In the genomic region with DNA sequence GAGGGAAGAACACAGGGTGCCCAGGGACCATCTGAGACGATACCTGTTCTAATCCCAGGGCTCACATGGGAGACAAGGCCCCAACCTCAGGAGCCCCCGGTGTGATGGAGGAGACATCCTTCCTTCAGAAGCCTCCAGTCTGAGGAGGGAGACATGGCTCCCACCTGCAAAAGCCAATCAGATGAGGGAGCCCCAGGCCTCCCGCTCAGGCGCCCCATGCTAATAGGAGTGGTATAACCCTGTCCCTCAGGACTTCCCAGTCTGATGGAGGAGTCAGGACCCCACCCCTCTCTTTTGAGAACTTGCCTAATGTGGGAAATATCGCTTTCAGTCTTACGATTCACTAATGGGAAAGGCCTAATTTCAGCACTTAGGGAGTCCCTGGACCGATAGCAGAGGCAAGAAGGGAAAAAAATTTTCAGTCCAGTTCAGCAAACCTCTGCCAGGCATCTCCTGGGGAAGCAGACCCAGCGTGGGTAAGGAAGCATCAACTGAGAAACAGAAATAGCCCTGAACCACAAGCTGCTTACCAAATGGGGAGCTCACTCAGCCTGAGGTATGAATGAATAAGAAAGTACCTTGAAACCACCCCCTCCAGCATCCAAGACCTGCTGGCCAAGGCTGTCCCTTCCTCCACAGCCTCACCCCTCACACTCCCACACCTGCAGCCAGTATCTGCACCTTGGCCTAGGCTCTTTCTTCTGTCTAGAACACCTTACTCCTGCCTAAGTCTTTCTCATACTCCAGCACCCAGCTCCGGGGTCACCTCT, we compare ENCODE assay signal across 9 cellular contexts. TPM values are rescaled to one million over a fixed set of nuclear protein-coding genes. Genes with fewer than 3 reads are reported as not detected.
DNase-seq lines count a peak whose midpoint lies in the region; ATAC-seq and TF ChIP-seq lines count a peak whose summit lies in the region.
"Had no signal": no experiment of that assay in that cellular context is flagged by ENCODE, and none has a peak within 500 bp of the region (broad histone marks: within the 10 kb centered on the region; RNA-seq: fewer than 3 reads in every experiment).

No MANE protein-coding gene starts in this region.

- no peak overlapping the region; the same call in 1 of the 2 replicates for H3K27ac ChIP-seq in HUES6 (ENCODE audit: low read depth, low read length)
- peak overlapping the region in 1 of 2 donors; percentile 56 for H3K27ac ChIP-seq in coronary artery
- peak overlapping the region; percentile 68 to 92 for H3K27ac ChIP-seq in prostate gland

- CTCF ChIA-PET in Caco-2 (lab: Charles Lee), result no interaction called here

- intact Hi-C loops in Caco-2 (cut with micrococcal nuclease; ENCODE audit: unreplicated experiment), result no loop called here
- intact Hi-C loops in prostate gland (cut with DNase I), result no loop called here
- intact Hi-C loops in lower leg skin (cut with DNase I; ENCODE audit: low total_unique reads), result no loop called here

- peak overlapping the region; percentile 7 for H3K9ac ChIP-seq in HUES6 (ENCODE audit: low read length)

- H3K27me3 Mint-ChIP-seq in Caco-2 (ENCODE audit: insufficient read depth, unreplicated experiment), result no peaks in the 10 kb centered on the region

- BruUV-seq in Caco-2 (replicated peaks; lab: Mats Ljungman, UMichigan), result no TSS peak

- peaks cover 24% of the 10 kb centered on the region for H3K36me3 Mint-ChIP-seq in Caco-2 (ENCODE audit: insufficient read depth, unreplicated experiment)

- ATAC-seq in HG03135 (IDR thresholded peaks at IDR 0.05; ENCODE audit: unreplicated experiment), result no peak
- no peak for ATAC-seq in SK-N-SH treated with all-trans-retinoic acid at 6 μM for 48 hours

- H3K36me3 ChIP-seq in Caco-2 (ENCODE audit: control insufficient read depth, insufficient read depth, low read length) (peaks cover 3% of the 10 kb centered on the region), HUES6 (ENCODE audit: control insufficient read depth, insufficient read depth, low read length) (peaks cover 40% of the 10 kb centered on the region; the same call in 1 of the 2 replicates), prostate gland (no peaks in the 10 kb centered on the region)

- DNase-seq in Caco-2 (no peak), coronary artery (ENCODE audit: low spot score) (peak; percentile 64), prostate gland (ENCODE audit: low spot score) (no peak), NCI-H1417 treated with DMSO at 0.1 percent for 48 hours (lab: John Stamatoyannopoulos, UW) (no peak), lower leg skin (ENCODE audit: low spot score in 2 of 2) (no peak)
- DNase-seq: KBM-7 had no signal

- H3K4me1 Mint-ChIP-seq in Caco-2 (ENCODE audit: low read depth, unreplicated experiment), result peaks cover 59% of the 10 kb centered on the region

- H3K4me3 ChIP-seq in Caco-2 (ENCODE audit: low read depth, low read length), result no peak overlapping the region
- H3K4me3 ChIP-seq in HUES6 (ENCODE audit: low read depth, low read length), result no peak overlapping the region
- H3K4me3 ChIP-seq in coronary artery, result no peak overlapping the region
- H3K4me3 ChIP-seq in prostate gland, result no peak overlapping the region
- H3K4me3 ChIP-seq in lower leg skin (ENCODE audit: low read depth, poor library complexity, severe bottlenecking), result no peak overlapping the region

- TF ChIP-seq POLR2A in prostate gland (IDR thresholded peaks at IDR 0.05) (no peak), lower leg skin (IDR thresholded peaks at IDR 0.05) (no peak)

- H3K9me3 Mint-ChIP-seq in Caco-2 (ENCODE audit: unreplicated experiment), result no peaks in the 10 kb centered on the region

- no peak overlapping the region for H3K4me3 Mint-ChIP-seq in Caco-2 (ENCODE audit: unreplicated experiment)

- no peaks in the 10 kb centered on the region for H3K27me3 ChIP-seq in Caco-2 (replicated peaks; ENCODE audit: control insufficient read depth, insufficient read depth, low read length)
- H3K27me3 ChIP-seq in HUES6 (ENCODE audit: control insufficient read depth, insufficient read depth, low read length), result no peaks in the 10 kb centered on the region
- no peaks in the 10 kb centered on the region for H3K27me3 ChIP-seq in prostate gland (replicated peaks; ENCODE audit: insufficient read depth)

- H3K4me1 ChIP-seq in Caco-2, result peaks cover 79% of the 10 kb centered on the region
- peaks cover 94% of the 10 kb centered on the region for H3K4me1 ChIP-seq in HUES6 (ENCODE audit: control insufficient read depth, insufficient read depth, low read length)
- peaks cover 71% of the 10 kb centered on the region for H3K4me1 ChIP-seq in prostate gland (replicated peaks)

- POLR2A ChIA-PET in Caco-2 (lab: Charles Lee), result interaction anchor here (0.5 kb wide), 1 partner anchor 35 kb away, joined by 3 read pairs; no protein-coding TSS in a partner anchor

- no peaks in the 10 kb centered on the region for H3K9me3 ChIP-seq in Caco-2
- no peaks in the 10 kb centered on the region for H3K9me3 ChIP-seq in HUES6 (ENCODE audit: control insufficient read depth, insufficient read depth, low read depth, low read length)
- H3K9me3 ChIP-seq in prostate gland, result no peaks in the 10 kb centered on the region

- TF ChIP-seq CTCF in Caco-2 (IDR thresholded peaks at IDR 0.05; ENCODE audit: insufficient read depth in 1 of 2, low read depth in 1 of 2, low read length in 1 of 2, severe bottlenecking in 1 of 2, unreplicated experiment in 1 of 2) (no peak), coronary artery (IDR thresholded peaks at IDR 0.05) (no peak), prostate gland (IDR thresholded peaks at IDR 0.05) (no peak), lower leg skin (IDR thresholded peaks at IDR 0.05) (no peak)

- peak overlapping the region; percentile 75 for H3K27ac Mint-ChIP-seq in Caco-2 (ENCODE audit: unreplicated experiment)

- 80% methylated on average over 9 of the region's 9 CpGs for WGBS in prostate gland
- WGBS in lower leg skin, 2 donors, result 74 to 77% methylated on average over 8 to 9 of the region's 9 CpGs

TF ChIP-seq in SK-N-SH treated with all-trans-retinoic acid at 6 μM for 48 hours, 23 proteins besides CTCF, POLR2A, EP300 and RAD21:
- TF ChIP-seq ZNF70 (CRISPR knock-in tag; IDR thresholded peaks at IDR 0.05) (no peak), RARB (CRISPR knock-in tag; IDR thresholded peaks at IDR 0.05) (no peak), TOX (CRISPR knock-in tag; IDR thresholded peaks at IDR 0.05; ENCODE audit: borderline replicate concordance) (no peak), PPARA (CRISPR knock-in tag; IDR thresholded peaks at IDR 0.05; ENCODE audit: borderline replicate concordance) (no peak)
- TF ChIP-seq, protein P1, sequence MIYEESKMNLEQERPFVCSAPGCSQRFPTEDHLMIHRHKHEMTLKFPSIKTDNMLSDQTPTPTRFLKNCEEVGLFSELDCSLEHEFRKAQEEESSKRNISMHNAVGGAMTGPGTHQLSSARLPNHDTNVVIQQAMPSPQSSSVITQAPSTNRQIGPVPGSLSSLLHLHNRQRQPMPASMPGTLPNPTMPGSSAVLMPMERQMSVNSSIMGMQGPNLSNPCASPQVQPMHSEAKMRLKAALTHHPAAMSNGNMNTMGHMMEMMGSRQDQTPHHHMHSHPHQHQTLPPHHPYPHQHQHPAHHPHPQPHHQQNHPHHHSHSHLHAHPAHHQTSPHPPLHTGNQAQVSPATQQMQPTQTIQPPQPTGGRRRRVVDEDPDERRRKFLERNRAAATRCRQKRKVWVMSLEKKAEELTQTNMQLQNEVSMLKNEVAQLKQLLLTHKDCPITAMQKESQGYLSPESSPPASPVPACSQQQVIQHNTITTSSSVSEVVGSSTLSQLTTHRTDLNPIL (CRISPR knock-in tag; IDR thresholded peaks at IDR 0.05; ENCODE audit: low read depth), result no peak
- TF ChIP-seq, protein P2, sequence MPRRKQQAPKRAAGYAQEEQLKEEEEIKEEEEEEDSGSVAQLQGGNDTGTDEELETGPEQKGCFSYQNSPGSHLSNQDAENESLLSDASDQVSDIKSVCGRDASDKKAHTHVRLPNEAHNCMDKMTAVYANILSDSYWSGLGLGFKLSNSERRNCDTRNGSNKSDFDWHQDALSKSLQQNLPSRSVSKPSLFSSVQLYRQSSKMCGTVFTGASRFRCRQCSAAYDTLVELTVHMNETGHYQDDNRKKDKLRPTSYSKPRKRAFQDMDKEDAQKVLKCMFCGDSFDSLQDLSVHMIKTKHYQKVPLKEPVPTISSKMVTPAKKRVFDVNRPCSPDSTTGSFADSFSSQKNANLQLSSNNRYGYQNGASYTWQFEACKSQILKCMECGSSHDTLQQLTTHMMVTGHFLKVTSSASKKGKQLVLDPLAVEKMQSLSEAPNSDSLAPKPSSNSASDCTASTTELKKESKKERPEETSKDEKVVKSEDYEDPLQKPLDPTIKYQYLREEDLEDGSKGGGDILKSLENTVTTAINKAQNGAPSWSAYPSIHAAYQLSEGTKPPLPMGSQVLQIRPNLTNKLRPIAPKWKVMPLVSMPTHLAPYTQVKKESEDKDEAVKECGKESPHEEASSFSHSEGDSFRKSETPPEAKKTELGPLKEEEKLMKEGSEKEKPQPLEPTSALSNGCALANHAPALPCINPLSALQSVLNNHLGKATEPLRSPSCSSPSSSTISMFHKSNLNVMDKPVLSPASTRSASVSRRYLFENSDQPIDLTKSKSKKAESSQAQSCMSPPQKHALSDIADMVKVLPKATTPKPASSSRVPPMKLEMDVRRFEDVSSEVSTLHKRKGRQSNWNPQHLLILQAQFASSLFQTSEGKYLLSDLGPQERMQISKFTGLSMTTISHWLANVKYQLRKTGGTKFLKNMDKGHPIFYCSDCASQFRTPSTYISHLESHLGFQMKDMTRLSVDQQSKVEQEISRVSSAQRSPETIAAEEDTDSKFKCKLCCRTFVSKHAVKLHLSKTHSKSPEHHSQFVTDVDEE (CRISPR knock-in tag; IDR thresholded peaks at IDR 0.05), result no peak

RNA-seq across cellular contexts. Expression of a gene that starts 5.8 kb away (rescaled TPM):
- total RNA-seq in Caco-2 (2022) (115 and 116 TPM in 2 replicates), prostate gland (10 to 100 TPM; 31.9 to 64.7 TPM), lower leg skin (100 to 1,000 TPM in 1 of 4 donors, 10 to 100 TPM in 3; 26.3 to 104 (median 29.3) TPM)

RNA-seq across cellular contexts. Expression of a gene that starts 53.7 kb away (rescaled TPM):
- total RNA-seq in Caco-2 (2022) (6,280 and 6,333 TPM in 2 replicates), prostate gland (1,000 to 10,000 TPM in 1 of 2 donors, 100 to 1,000 TPM in 1; 890 to 1,636 TPM), lower leg skin (1,000 to 10,000 TPM; 1,197 to 2,282 (median 2,051) TPM)
